Comparison of ENCODE assay signal across 22 cellular contexts in genomic region chr10:133523631-133524203, GRCh38. TPM values are rescaled to one million over a fixed set of nuclear protein-coding genes. Genes with fewer than 3 reads are reported as not detected.
DNase-seq lines count a peak whose midpoint lies in the region; ATAC-seq and TF ChIP-seq lines count a peak whose summit lies in the region.
"Had no signal": no experiment of that assay in that cellular context is flagged by ENCODE, and none has a peak within 500 bp of the region (broad histone marks: within the 10 kb centered on the region; RNA-seq: fewer than 3 reads in every experiment).

No MANE protein-coding gene starts in this region.

- H3K36me3 ChIP-seq in HEK293 (ENCODE audit: control insufficient read depth in 2 of 2, insufficient read depth in 1 of 2, low read length in 2 of 2) (no peaks in the 10 kb centered on the region), PC-3 (ENCODE audit: low read depth, low read length) (no peaks in the 10 kb centered on the region; the same call in 1 of the 2 replicates), sigmoid colon (no peaks in the 10 kb centered on the region)

- ATAC-seq in PC-3, result peak; percentile 44
- ATAC-seq: CD8-positive, alpha-beta T cell had no signal

- no peak overlapping the region for H3K27ac ChIP-seq in HEK293 (ENCODE audit: extremely low read depth, low read depth, low read length)
- H3K27ac ChIP-seq in PC-3 (ENCODE audit: low read length), result peak overlapping the region; percentile 96
- H3K27ac ChIP-seq in sigmoid colon, result no peak overlapping the region
- H3K27ac ChIP-seq: HL-60 had no signal

- BruUV-seq in PC-3 (replicated peaks; lab: Mats Ljungman, UMichigan), result no TSS peak

- H3K27me3 ChIP-seq in PC-3 (ENCODE audit: low read length), result no peaks in the 10 kb centered on the region; the same call in 1 of the 2 replicates
- peaks cover 13 to 28% (median 19%) of the 10 kb centered on the region in 3 donors for H3K27me3 ChIP-seq in sigmoid colon

- no peaks in the 10 kb centered on the region for H3K9me2 ChIP-seq in PC-3 (replicated peaks; ENCODE audit: low read length)
- H3K9me2 ChIP-seq: SK-N-SH had no signal

- intact Hi-C loops in PC-3 (cut with micrococcal nuclease) (loop anchor here (5.0 kb wide), 1 partner anchor 86 kb away; no protein-coding TSS in a partner anchor), posterior cingulate gyrus (cut with DNase I) (no loop called here), sigmoid colon (cut with DNase I) (no loop called here)

- H3K4me3 ChIP-seq in HEK293 (ENCODE audit: low read depth, low read length) (no peak overlapping the region), PC-3 (ENCODE audit: low read length) (0 out of 2 replicates have a peak overlapping the region, but pooled peaks have one; percentile 32), epithelial cell of esophagus (ENCODE audit: low read length) (no peak overlapping the region), sigmoid colon (no peak overlapping the region)

- H2AFZ ChIP-seq in PC-3 (ENCODE audit: low read length), result no peak overlapping the region

- WGBS in sigmoid colon, 2 donors, result 90 to 95% methylated on average over 9 of the region's 9 CpGs

- no peak for TF ChIP-seq CTCF in HEK293 (tag by site-specific recombination; IDR thresholded peaks at IDR 0.05)
- TF ChIP-seq CTCF in PC-3 (conservative IDR thresholded peaks at IDR 0.05; ENCODE audit: low read depth, low read length), result no peak
- TF ChIP-seq CTCF in epithelial cell of esophagus (IDR thresholded peaks at IDR 0.05; ENCODE audit: insufficient read depth, low read depth, low read length, missing control alignments), result no peak
- TF ChIP-seq CTCF in sigmoid colon (IDR thresholded peaks at IDR 0.05), result no peak

- peak overlapping the region; percentile 69 for H3K4me2 ChIP-seq in PC-3 (ENCODE audit: low read length)
- H3K4me2 ChIP-seq: SK-N-SH had no signal

- H3K9ac ChIP-seq in PC-3 (ENCODE audit: low read length), result peak overlapping the region; percentile 68; the same call in 1 of the 2 replicates
- H3K9ac ChIP-seq: SK-N-SH had no signal

- H3F3A ChIP-seq in PC-3 (ENCODE audit: low read length, unreplicated experiment), result peaks cover 8% of the 10 kb centered on the region

- POLR2A ChIA-PET in HEK293 (lab: Yijun Ruan, JAX), result no interaction called here
- POLR2A ChIA-PET in PC-3 (lab: Charles Lee; ENCODE audit: unreplicated experiment), result no interaction called here

- no peaks in the 10 kb centered on the region for H3K79me2 ChIP-seq in PC-3 (ENCODE audit: low read length)

- H3K9me3 ChIP-seq in HEK293 (ENCODE audit: control insufficient read depth, insufficient read depth, low read depth, low read length) (no peaks in the 10 kb centered on the region), PC-3 (ENCODE audit: low read length) (0 out of 2 replicates have a peak, but pooled peaks cover 7% of the 10 kb centered on the region), sigmoid colon (peaks cover 0 to 4% (median 3%) of the 10 kb centered on the region in 4 donors)

- no peak for TF ChIP-seq POLR2A in sigmoid colon (IDR thresholded peaks at IDR 0.05)

- TF ChIP-seq EP300 in sigmoid colon (IDR thresholded peaks at IDR 0.05), result no peak

- peak; percentile 92 for DNase-seq in PC-3
- peak; percentile 60 for DNase-seq in epithelial cell of esophagus (ENCODE audit: low read depth)
- DNase-seq in kidney tubule cell (ENCODE audit: low spot score), result peak; percentile 96
- DNase-seq in activated naive CD4-positive, alpha-beta T cell (lab: John Stamatoyannopoulos, UW), result no peak
- DNase-seq in posterior cingulate gyrus, result no peak
- DNase-seq in sigmoid colon, result no peak
- DNase-seq: C1 segment of cervical spinal cord; CD8-positive, alpha-beta T cell; EL; GF-D8; NCI-H1694; NCI-H2081; NCI-H2171 treated with DMSO at 0.1 percent for 48 hours; NCI-H446; NCI-H526 treated with DMSO at 0.1 percent for 48 hours; RPMI8226; SHP77 treated with DMSO at 0.1 percent for 48 hours; SK-N-SH had no signal

- no peaks in the 10 kb centered on the region for H4K20me1 ChIP-seq in PC-3 (ENCODE audit: low read length)

- CTCF ChIA-PET in HEK293 (lab: Yijun Ruan, JAX), result interaction anchor here (0.7 kb wide), 1 partner anchor 523 kb away, joined by 3 read pairs; no protein-coding TSS in a partner anchor
- CTCF ChIA-PET in PC-3 (lab: Charles Lee), result no interaction called here

- no peaks in the 10 kb centered on the region for H3K4me1 ChIP-seq in HEK293 (ENCODE audit: control insufficient read depth, insufficient read depth, low read length)
- H3K4me1 ChIP-seq in PC-3 (ENCODE audit: insufficient read depth, low read length), result peaks cover 19% of the 10 kb centered on the region
- H3K4me1 ChIP-seq in sigmoid colon, result peaks cover 0 to 26% (median 13%) of the 10 kb centered on the region in 4 donors

TF ChIP-seq in HEK293, 187 proteins besides CTCF, POLR2A, EP300 and RAD21:
- TF ChIP-seq SETDB1 (IDR thresholded peaks at IDR 0.05; ENCODE audit: insufficient read length, low read length), result peak; percentile 95
- TF ChIP-seq OVOL3 (tag by site-specific recombination; IDR thresholded peaks at IDR 0.05), result no peak
- no peak for TF ChIP-seq ZNF521 (tag by site-specific recombination; IDR thresholded peaks at IDR 0.05)
- TF ChIP-seq ZNF514 (tag by site-specific recombination; IDR thresholded peaks at IDR 0.05), result no peak
- TF ChIP-seq REPIN1 (tag by site-specific recombination; IDR thresholded peaks at IDR 0.05; ENCODE audit: low read depth), result no peak
- TF ChIP-seq, protein P1, sequence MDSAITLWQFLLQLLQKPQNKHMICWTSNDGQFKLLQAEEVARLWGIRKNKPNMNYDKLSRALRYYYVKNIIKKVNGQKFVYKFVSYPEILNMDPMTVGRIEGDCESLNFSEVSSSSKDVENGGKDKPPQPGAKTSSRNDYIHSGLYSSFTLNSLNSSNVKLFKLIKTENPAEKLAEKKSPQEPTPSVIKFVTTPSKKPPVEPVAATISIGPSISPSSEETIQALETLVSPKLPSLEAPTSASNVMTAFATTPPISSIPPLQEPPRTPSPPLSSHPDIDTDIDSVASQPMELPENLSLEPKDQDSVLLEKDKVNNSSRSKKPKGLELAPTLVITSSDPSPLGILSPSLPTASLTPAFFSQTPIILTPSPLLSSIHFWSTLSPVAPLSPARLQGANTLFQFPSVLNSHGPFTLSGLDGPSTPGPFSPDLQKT (IDR thresholded peaks at IDR 0.05; ENCODE audit: borderline replicate concordance, low read depth, low read length), result no peak
- TF ChIP-seq ZNF335 (tag by site-specific recombination; conservative IDR thresholded peaks at IDR 0.05), result no peak
- TF ChIP-seq ZFHX2 (tag by site-specific recombination; conservative IDR thresholded peaks at IDR 0.05), result no peak
- no peak for TF ChIP-seq ZNF530 (tag by site-specific recombination; IDR thresholded peaks at IDR 0.05; ENCODE audit: low read depth)
- 0 out of 2 replicates have a peak, but pooled peaks have one; percentile 7 for TF ChIP-seq ZNF626 (tag by site-specific recombination; IDR thresholded peaks at IDR 0.05)
- TF ChIP-seq KLF1 (tag by site-specific recombination; IDR thresholded peaks at IDR 0.05), result no peak
- TF ChIP-seq ZNF140 (tag by site-specific recombination; IDR thresholded peaks at IDR 0.05), result no peak
- no peak for TF ChIP-seq MYNN (tag by site-specific recombination; IDR thresholded peaks at IDR 0.05; ENCODE audit: borderline replicate concordance)

RNA-seq across cellular contexts. Expression of gene CYP2E1, which starts 3.4 kb away (rescaled TPM):
- total RNA-seq in PC-3 (2014; rRNA removed) (3.3 and 4.2 TPM in 2 replicates), sigmoid colon (1 to 10 TPM; 1.2 to 7.2 (median 4.5) TPM)
- polyA plus RNA-seq in sigmoid colon, result under 1 TPM in 1 of 3 donors, not detected in 2; 0.66 TPM

RNA-seq across cellular contexts. Expression of gene SYCE1, which starts 41.7 kb away (rescaled TPM):
- total RNA-seq in PC-3 (2014; rRNA removed), result not detected in 2 replicates
- 1 to 10 TPM in 1 of 4 donors, not detected in 3; 6.1 TPM for total RNA-seq in sigmoid colon
- 1 to 10 TPM in 1 of 3 donors, under 1 TPM in 1, not detected in 1; 0.15 to 1.2 TPM for polyA plus RNA-seq in sigmoid colon
- total RNA-seq: H4, M059J had no signal
- polyA plus RNA-seq: SK-N-SH had no signal

Comparison
In these comparisons a context has a peak if more than half of its experiments do, and no peak if none do; other contexts are left out.
1. DNase-seq: peak in PC-3 (single experiment), epithelial cell of esophagus (single experiment) and kidney tubule cell (single experiment); none in activated naive CD4-positive, alpha-beta T cell (0 of 4), posterior cingulate gyrus (0 of 10) and sigmoid colon (single experiment).